In the genomic region with DNA sequence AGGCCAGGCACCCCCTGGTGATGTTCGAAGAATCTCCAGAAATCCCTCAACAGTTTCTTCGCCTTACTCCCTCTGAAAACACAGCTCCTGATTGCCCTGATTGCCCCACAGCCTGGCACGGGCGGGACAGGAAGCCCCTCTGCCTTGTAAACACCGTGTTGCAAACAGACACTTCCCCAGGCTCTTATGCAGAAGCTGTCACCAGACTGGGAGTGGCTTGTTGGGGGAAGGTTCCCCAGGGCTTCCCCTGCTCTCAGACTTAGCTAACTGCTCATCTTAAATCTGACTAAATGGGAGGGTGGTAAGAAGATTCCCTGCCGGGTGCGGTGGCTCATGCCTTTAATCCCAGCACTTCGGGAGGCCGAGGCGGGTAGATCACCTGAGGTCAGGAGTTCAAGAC, we compare ENCODE assay signal across 8 cellular contexts. TPM values are rescaled to one million over a fixed set of nuclear protein-coding genes. Genes with fewer than 3 reads are reported as not detected.
A peak's percentile ranks its signal among the peaks of the same experiment; 100 is the strongest.
DNase-seq lines count a peak whose midpoint lies in the region; ATAC-seq and TF ChIP-seq lines count a peak whose summit lies in the region.

No MANE protein-coding gene starts in this region.

- TF ChIP-seq CTCF in neutrophil (IDR thresholded peaks at IDR 0.05), result peak; percentile 38

- DNase-seq in T-helper 1 cell (peak; percentile 63 to 83 (median 76)), hippocampal formation (lab: John Stamatoyannopoulos, UW) (no peak), hepatic stellate cell (ENCODE audit: low spot score) (no peak)
- DNase-seq in activated naive CD8-positive, alpha-beta T cell treated with anti-CD3 and anti-CD28 coated beads for 36 hours, result peak; percentile 59

- H3K4me1 Mint-ChIP-seq in activated naive CD8-positive, alpha-beta T cell treated with anti-CD3 and anti-CD28 coated beads for 36 hours, result peaks cover 94% of the 10 kb centered on the region

- peak overlapping the region; percentile 50 to 66 for H3K4me3 ChIP-seq in neutrophil (ENCODE audit: low read depth in 1 of 2, low read length in 1 of 2)

- H3K9me3 Mint-ChIP-seq in activated naive CD8-positive, alpha-beta T cell treated with anti-CD3 and anti-CD28 coated beads for 36 hours, result peaks cover 21% of the 10 kb centered on the region

- H3K36me3 Mint-ChIP-seq in activated naive CD8-positive, alpha-beta T cell treated with anti-CD3 and anti-CD28 coated beads for 36 hours, result peaks cover 72% of the 10 kb centered on the region

- ATAC-seq in GM21360 (IDR thresholded peaks at IDR 0.05; ENCODE audit: unreplicated experiment), result peak; percentile 54
- ATAC-seq in HG02870 (IDR thresholded peaks at IDR 0.05; ENCODE audit: unreplicated experiment), result no peak
- no peak for ATAC-seq in GM21381 (IDR thresholded peaks at IDR 0.05; ENCODE audit: unreplicated experiment)

- no peaks in the 10 kb centered on the region for H3K27me3 Mint-ChIP-seq in activated naive CD8-positive, alpha-beta T cell treated with anti-CD3 and anti-CD28 coated beads for 36 hours

- H3K27me3 ChIP-seq in neutrophil, result no peaks in the 10 kb centered on the region

- H3K27ac Mint-ChIP-seq in activated naive CD8-positive, alpha-beta T cell treated with anti-CD3 and anti-CD28 coated beads for 36 hours, result peak overlapping the region; percentile 88

- peaks cover 18% of the 10 kb centered on the region for H3K36me3 ChIP-seq in neutrophil

- H3K4me3 Mint-ChIP-seq in activated naive CD8-positive, alpha-beta T cell treated with anti-CD3 and anti-CD28 coated beads for 36 hours, result peak overlapping the region; percentile 50

- no peaks in the 10 kb centered on the region for H3K9me3 ChIP-seq in neutrophil

- peaks cover 94 to 97% of the 10 kb centered on the region in 2 experiments for H3K4me1 ChIP-seq in neutrophil (ENCODE audit: control insufficient read depth in 1 of 2, insufficient read depth in 1 of 2, low read depth in 1 of 2, low read length in 1 of 2)

- H3K27ac ChIP-seq in neutrophil, result peak overlapping the region; percentile 99

RNA-seq across cellular contexts. Expression of a gene that starts 11.2 kb away (rescaled TPM):
- total RNA-seq in activated naive CD8-positive, alpha-beta T cell treated with anti-CD3 and anti-CD28 coated beads for 36 hours, result 10 to 100 TPM; 27.9 to 32.6 TPM

Comparison
In these comparisons a context has a peak if more than half of its experiments do, and no peak if none do; other contexts are left out.
1. DNase-seq: peak in T-helper 1 cell (5 of 5) and activated naive CD8-positive, alpha-beta T cell treated with anti-CD3 and anti-CD28 coated beads for 36 hours (single experiment); none in hippocampal formation (0 of 2) and hepatic stellate cell (single experiment).